ENCODE assay signal across 7 cellular contexts in genomic region chr3:46276497-46277099, GRCh38. TPM values are rescaled to one million over a fixed set of nuclear protein-coding genes. Genes with fewer than 3 reads are reported as not detected.
DNase-seq lines count a peak whose midpoint lies in the region; ATAC-seq and TF ChIP-seq lines count a peak whose summit lies in the region.

No MANE protein-coding gene starts in this region.

- H3K4me3 ChIP-seq in IMR-90 (ENCODE audit: insufficient read depth, low read depth, low read length) = no peak overlapping the region

- WGBS in IMR-90 (ENCODE audit: extremely low coverage in 2 of 2, insufficient read length in 1 of 2), 2 experiments = 83% methylated on average over 2 of the region's 9 CpGs; no CpG with 5 or more reads in 1 of the 2 experiments

- no peaks in the 10 kb centered on the region for H4K20me1 ChIP-seq in IMR-90 (ENCODE audit: insufficient read depth, low read length)

- no peak overlapping the region for H3K4ac ChIP-seq in IMR-90 (ENCODE audit: low read depth, low read length)

- no peak overlapping the region for H2AK5ac ChIP-seq in IMR-90 (ENCODE audit: low read depth, low read length)

- H4K91ac ChIP-seq in IMR-90 (ENCODE audit: insufficient read depth, low read depth, low read length) = no peak overlapping the region

- no peak overlapping the region for H3K9ac ChIP-seq in IMR-90 (ENCODE audit: low read depth, low read length)

- intact Hi-C loops in IMR-90 (cut with micrococcal nuclease) = no loop called here

- H2BK15ac ChIP-seq in IMR-90 (ENCODE audit: low read depth, low read length) = no peak overlapping the region

- POLR2A ChIA-PET in IMR-90 (lab: Charles Lee; ENCODE audit: unreplicated experiment) = no interaction called here

- CTCF ChIA-PET in IMR-90 (lab: Yijun Ruan, JAX) = interaction anchor here (0.6 kb wide), 1 partner anchor 660 kb away, joined by 5 read pairs; no protein-coding TSS in a partner anchor

- H3K14ac ChIP-seq in IMR-90 (replicated peaks; ENCODE audit: low read depth, low read length) = no peak overlapping the region

- no peak overlapping the region for H3K18ac ChIP-seq in IMR-90 (ENCODE audit: low read depth, low read length)

- H2BK5ac ChIP-seq in IMR-90 (ENCODE audit: low read depth, low read length, poor library complexity, severe bottlenecking) = no peak overlapping the region

- no peak overlapping the region for H2AFZ ChIP-seq in IMR-90 (replicated peaks; ENCODE audit: low read length, poor library complexity)

- dilution Hi-C loops in IMR-90 (cut with HindIII; ENCODE audit: low sequenced_read_pairs, unreplicated experiment) = no loop called here

- no peak overlapping the region for H4K5ac ChIP-seq in IMR-90 (ENCODE audit: low read depth, low read length)

- H3K23ac ChIP-seq in IMR-90 (ENCODE audit: low read depth, low read length) = no peak overlapping the region

- H2BK20ac ChIP-seq in IMR-90 (ENCODE audit: low read depth, low read length) = no peak overlapping the region

- no peaks in the 10 kb centered on the region for H3K36me3 ChIP-seq in IMR-90 (ENCODE audit: control insufficient read depth, insufficient read depth, low read length)

- in situ Hi-C loops in GM13977 (cut with MboI; ENCODE audit: low pct_unique_long_range_greater_than_20kb, low sequenced_read_pairs, unreplicated experiment) (no loop called here), IMR-90 (cut with MboI; ENCODE audit: low sequenced_read_pairs) (no loop called here)

- H3K27ac ChIP-seq in IMR-90 (ENCODE audit: insufficient read depth, low read length) = no peak overlapping the region

- TF ChIP-seq POLR2A in IMR-90 (IDR thresholded peaks at IDR 0.05; ENCODE audit: low read depth, low read length) = no peak

- H3K27me3 ChIP-seq in IMR-90 (ENCODE audit: control insufficient read depth, insufficient read depth, low read length) = peaks cover 12% of the 10 kb centered on the region

- DNase-seq in GM13977 (ENCODE audit: low spot score) = peak; percentile 26
- DNase-seq in IMR-90 = no peak
- peak; percentile 15 for DNase-seq in cerebellar cortex (ENCODE audit: low spot score)
- DNase-seq in mucosa of gallbladder (ENCODE audit: low spot score) = peak; percentile 68
- peak; percentile 81 for DNase-seq in stimulated activated naive CD8-positive, alpha-beta T cell treated with anti-CD3 and anti-CD28 coated beads, Interleukin-15, Interleukin-2, amounts not matched to agents 100 U/mL and 50 U/mL, for 24 hours
- DNase-seq in middle frontal gyrus (ENCODE audit: extremely low spot score, low spot score) = no peak

- H3K9me1 ChIP-seq in IMR-90 (ENCODE audit: insufficient read depth, low read length) = no peaks in the 10 kb centered on the region

- H2AK9ac ChIP-seq in IMR-90 (replicated peaks; ENCODE audit: low read depth, low read length, poor library complexity) = no peak overlapping the region

- H3K79me1 ChIP-seq in IMR-90 (ENCODE audit: low read depth in 1 of 2, low read length in 2 of 2) = no peaks in the 10 kb centered on the region

- TF ChIP-seq CTCF in GM13977 (IDR thresholded peaks at IDR 0.05; ENCODE audit: extremely low read depth, insufficient read depth, missing control alignments) (peak; percentile 64), IMR-90 (conservative IDR thresholded peaks at IDR 0.05; ENCODE audit: low read depth, low read length) (peak; percentile 37)

- TF ChIP-seq RAD21 in IMR-90 (IDR thresholded peaks at IDR 0.05; ENCODE audit: low read length) = peak; percentile 18; the same call in 1 of the 2 replicates

- H3K4me1 ChIP-seq in IMR-90 (ENCODE audit: control insufficient read depth, insufficient read depth, low read length) = no peaks in the 10 kb centered on the region

- H4K8ac ChIP-seq in IMR-90 (ENCODE audit: low read depth in 2 of 2, low read length in 2 of 2) = no peak overlapping the region

- ATAC-seq in IMR-90 (ENCODE audit: low read depth) = no peak
- peak; percentile 66 to 76 for ATAC-seq in activated CD4-positive, CD25-positive, alpha-beta regulatory T cell treated with anti-CD3 and anti-CD28 coated beads, Interleukin-2, amount 50 U/mL, for 24 hours
- peak; percentile 82 for ATAC-seq in stimulated activated naive CD8-positive, alpha-beta T cell treated with anti-CD3 and anti-CD28 coated beads, Interleukin-15, Interleukin-2, amounts not matched to agents 100 U/mL and 50 U/mL, for 24 hours

- no peak overlapping the region for H2BK120ac ChIP-seq in IMR-90 (ENCODE audit: low read depth, low read length)

- no peaks in the 10 kb centered on the region for H3K9me3 ChIP-seq in IMR-90 (ENCODE audit: control insufficient read depth, insufficient read depth, low read length)

- no TSS peak for BruUV-seq in IMR-90 (replicated peaks; lab: Mats Ljungman, UMichigan)

- no peak overlapping the region for H3K56ac ChIP-seq in IMR-90 (ENCODE audit: extremely low read depth, insufficient read depth, low read length)

- no peak overlapping the region for H3K4me2 ChIP-seq in IMR-90 (ENCODE audit: low read depth, low read length)

TF ChIP-seq in IMR-90, 13 proteins besides CTCF, POLR2A, EP300 and RAD21:
- TF ChIP-seq CEBPB (IDR thresholded peaks at IDR 0.05; ENCODE audit: low read depth, low read length) (no peak), RFX5 (IDR thresholded peaks at IDR 0.05; ENCODE audit: low read depth, low read length) (no peak), SMC3 (IDR thresholded peaks at IDR 0.05; ENCODE audit: low read depth, low read length) (peak; percentile 25; the same call in 1 of the 2 replicates)
TF ChIP-seq in IMR-90: peak in this region for 1.

RNA-seq across cellular contexts. Expression of gene CCR3, which starts 34.3 kb away (rescaled TPM):
- total RNA-seq in IMR-90 (2012; rRNA removed) (not detected in 2 replicates), mucosa of gallbladder (not detected)
- polyA plus RNA-seq in IMR-90 (2012; rRNA removed) = not detected in 2 replicates
- not detected in 2 replicates for polyA plus RNA-seq in IMR-90 (2012; cell fraction: cytosol; rRNA removed)
- not detected in 2 replicates for polyA plus RNA-seq in IMR-90 (2012; cell fraction: nucleus; rRNA removed; ENCODE audit: low replicate concordance)

Comparison
In these comparisons a context has a peak if more than half of its experiments do, and no peak if none do; other contexts are left out.
1. DNase-seq: peak in GM13977 (single experiment), cerebellar cortex (single experiment), mucosa of gallbladder (single experiment) and stimulated activated naive CD8-positive, alpha-beta T cell treated with anti-CD3 and anti-CD28 coated beads, Interleukin-15, Interleukin-2, amounts not matched to agents 100 U/mL and 50 U/mL, for 24 hours (single experiment); none in IMR-90 (single experiment) and middle frontal gyrus (single experiment).